ENCODE assay signal across 8 cellular contexts in genomic region chr6:53547815-53548496, GRCh38. TPM values are rescaled to one million over a fixed set of nuclear protein-coding genes. Genes with fewer than 3 reads are reported as not detected.
DNase-seq lines count a peak whose midpoint lies in the region; ATAC-seq and TF ChIP-seq lines count a peak whose summit lies in the region.

No MANE protein-coding gene starts in this region.

- H3K4me3 ChIP-seq in choroid plexus epithelial cell (ENCODE audit: low read depth, low read length) = peak overlapping the region; percentile 79

- TF ChIP-seq POLR2A in GM19099 (IDR thresholded peaks at IDR 0.05; ENCODE audit: extremely low read depth, insufficient read length, low read depth) = peak; percentile 64

- no peak for TF ChIP-seq CTCF in choroid plexus epithelial cell (conservative IDR thresholded peaks at IDR 0.05; ENCODE audit: low read depth, low read length)

- peak; percentile 98 to 99 for DNase-seq in AML-193 (lab: John Stamatoyannopoulos, UW)
- peak; percentile 93 for DNase-seq in NCI-H460 (ENCODE audit: extremely low read depth, low read depth)
- DNase-seq in activated CD4-positive, alpha-beta T cell treated with anti-CD3 and anti-CD28 coated beads for 24 hours (ENCODE audit: low read depth in 2 of 2) = peak; percentile 86 to 90
- DNase-seq in choroid plexus epithelial cell (ENCODE audit: low read depth) = peak; percentile 98
- peak; percentile 97 for DNase-seq in kidney tubule cell (ENCODE audit: low spot score)
- DNase-seq in stimulated activated CD4-positive, alpha-beta T cell treated with anti-CD3 and anti-CD28 coated beads, Interleukin-1b, Interleukin-23, amount 100 ng/mL, for 1 hour (ENCODE audit: low read depth in 2 of 2) = peak; percentile 82 to 86

- peak; percentile 64 for ATAC-seq in HG03378 (IDR thresholded peaks at IDR 0.05; ENCODE audit: unreplicated experiment)

RNA-seq across cellular contexts. Expression of gene GCLC, which starts 3.1 kb away (rescaled TPM):
- total RNA-seq in NCI-H460 (2014; rRNA removed; shearing (Covaris generic)) = 59.9 and 62.6 TPM in 2 replicates
- 50.4 and 73.8 TPM in 2 replicates for polyA plus RNA-seq in NCI-H460 (2014; cell fraction: nucleus; rRNA removed)

Comparison
In these comparisons a context has a peak if more than half of its experiments do, and no peak if none do; other contexts are left out.
1. Peak in every context shown above with its lines: DNase-seq, ATAC-seq and H3K4me3 ChIP-seq.